In the genomic region with DNA sequence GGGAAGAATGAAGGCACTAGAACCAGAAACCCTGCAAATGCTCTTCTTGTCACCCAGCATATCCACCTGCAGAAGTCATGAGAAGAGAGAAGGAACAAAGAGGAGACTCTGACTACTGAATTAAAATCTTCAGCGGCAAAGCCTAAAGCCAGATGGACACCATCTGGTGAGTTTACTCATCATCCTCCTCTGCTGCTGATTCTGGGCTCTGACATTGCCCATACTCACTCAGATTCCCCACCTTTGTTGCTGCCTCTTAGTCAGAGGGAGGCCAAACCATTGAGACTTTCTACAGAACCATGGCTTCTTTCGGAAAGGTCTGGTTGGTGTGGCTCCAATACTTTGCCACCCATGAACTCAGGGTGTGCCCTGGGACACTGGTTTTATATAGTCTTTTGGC, we compare ENCODE assay signal across 23 cellular contexts.
DNase-seq lines count a peak whose midpoint lies in the region; ATAC-seq, FAIRE-seq and TF ChIP-seq lines count a peak whose summit lies in the region.
"Had no signal": no experiment of that assay in that cellular context is flagged by ENCODE, and none has a peak within 500 bp of the region (broad histone marks: within the 10 kb centered on the region; RNA-seq: fewer than 3 reads in every experiment).

No MANE protein-coding gene starts in this region.

- no peaks in the 10 kb centered on the region for H3F3A ChIP-seq in GM23248 (ENCODE audit: insufficient read depth)

- H3K79me2 ChIP-seq in GM23248 (ENCODE audit: insufficient read depth): no peaks in the 10 kb centered on the region

- no peak for ATAC-seq in Right ventricle myocardium inferior
- ATAC-seq: A549; CD8-positive, alpha-beta T cell had no signal

- H3K9ac ChIP-seq in BLaER1 (no peak overlapping the region; the same call in 1 of the 2 replicates), GM23248 (no peak overlapping the region), subcutaneous abdominal adipose tissue (ENCODE audit: low read length in 5 of 5) (no peak overlapping the region)

- H3K36me3 ChIP-seq in BLaER1 (peaks cover 20% of the 10 kb centered on the region; the same call in 1 of the 2 replicates), GM23248 (ENCODE audit: low read depth) (no peaks in the 10 kb centered on the region), bronchial epithelial cell (ENCODE audit: control insufficient read depth, insufficient read depth, low read length) (no peaks in the 10 kb centered on the region), subcutaneous abdominal adipose tissue (ENCODE audit: control insufficient read depth in 5 of 5, insufficient read depth in 5 of 5, low read length in 5 of 5) (no peaks in the 10 kb centered on the region)

- no peak overlapping the region for H2AFZ ChIP-seq in GM23248

- H3K4me2 ChIP-seq in BLaER1: peak overlapping the region; percentile 85
- no peak overlapping the region for H3K4me2 ChIP-seq in GM23248 (ENCODE audit: unreplicated experiment)
- H3K4me2 ChIP-seq: A549 had no signal

- H3K4me1 ChIP-seq in BLaER1 (peaks cover 72% of the 10 kb centered on the region), GM23248 (ENCODE audit: insufficient read depth) (0 out of 2 replicates have a peak, but pooled peaks cover 4% of the 10 kb centered on the region), subcutaneous abdominal adipose tissue (ENCODE audit: control insufficient read depth in 5 of 5, insufficient read depth in 5 of 5, low read length in 5 of 5) (peaks cover 0 to 35% (median 27%) of the 10 kb centered on the region in 5 donors)
- H3K4me1 ChIP-seq: A549 had no signal

- intact Hi-C loops in Right ventricle myocardium inferior (cut with DNase I): loop anchor here (10.0 kb wide), 1 partner anchor 419 kb away; no protein-coding TSS in a partner anchor

- FAIRE-seq in bronchial epithelial cell (lab: Jason Lieb, UNC): peak; percentile 80
- FAIRE-seq: A549, G401.6, GM19239, H1, RCC 7860 had no signal

- peak overlapping the region; percentile 83 for H3K27ac ChIP-seq in BLaER1
- no peak overlapping the region for H3K27ac ChIP-seq in GM23248
- peak overlapping the region; percentile 77 for H3K27ac ChIP-seq in subcutaneous abdominal adipose tissue (ENCODE audit: low read depth, low read length)
- H3K27ac ChIP-seq: A549 had no signal

- H3K9me3 ChIP-seq in BLaER1: no peaks in the 10 kb centered on the region
- H3K9me3 ChIP-seq in GM23248 (ENCODE audit: low read depth): no peaks in the 10 kb centered on the region
- H3K9me3 ChIP-seq in subcutaneous abdominal adipose tissue (ENCODE audit: control insufficient read depth in 5 of 5, low read length in 5 of 5): no peaks in the 10 kb centered on the region
- H3K9me3 ChIP-seq: A549 had no signal

- H3K27me3 ChIP-seq in BLaER1 (no peaks in the 10 kb centered on the region), GM23248 (replicated peaks; ENCODE audit: insufficient read depth) (no peaks in the 10 kb centered on the region), bronchial epithelial cell (ENCODE audit: control insufficient read depth, insufficient read depth, low read length) (no peaks in the 10 kb centered on the region), subcutaneous abdominal adipose tissue (ENCODE audit: control insufficient read depth in 5 of 5, insufficient read depth in 4 of 5, low read length in 5 of 5) (peaks cover 0 to 8% (median 3%) of the 10 kb centered on the region in 5 donors)

- 0 to 17% methylated on average over 2 of the region's 2 CpGs for WGBS in GM23248 (ENCODE audit: low coverage in 1 of 2, low lambda C conversion rate in 2 of 2, missing lambda C conversion rate in 2 of 2), 2 experiments

- H4K20me1 ChIP-seq in BLaER1 (no peaks in the 10 kb centered on the region), GM23248 (ENCODE audit: insufficient read depth) (no peaks in the 10 kb centered on the region)

- in situ Hi-C loops in GM23248 (cut with MboI): no loop called here

- TF ChIP-seq CTCF in bronchial epithelial cell (IDR thresholded peaks at IDR 0.05; ENCODE audit: insufficient read depth, low read length, severe bottlenecking): no peak

- DNase-seq in GM23248: peak; percentile 53
- DNase-seq in bronchial epithelial cell (ENCODE audit: low read depth): no peak
- no peak for DNase-seq in activated CD4-positive, CD25-positive, alpha-beta regulatory T cell (lab: John Stamatoyannopoulos, UW)
- no peak for DNase-seq in RPMI8226
- no peak for DNase-seq in stimulated activated CD4-positive, alpha-beta T cell treated with anti-CD3 and anti-CD28 coated beads, Interleukin-12 subunit alpha, Interleukin-12 subunit beta, amount 100 ng/mL, for 4 hours
- no peak for DNase-seq in Right ventricle myocardium inferior (ENCODE audit: missing footprints)
- DNase-seq: CD8-positive, alpha-beta T cell; DMS153; NCI-H1048; NCI-H1436; NCI-H187 treated with DMSO at 0.1 percent for 48 hours; NCI-H226; NCI-H510A treated with DMSO at 0.1 percent for 48 hours; NCI-H748 treated with DMSO at 0.1 percent for 48 hours; OCI-M1; SHP77 had no signal

- H3K9me2 ChIP-seq in GM23248 (ENCODE audit: insufficient read depth): no peaks in the 10 kb centered on the region

- H3K4me3 ChIP-seq in BLaER1: no peak overlapping the region
- no peak overlapping the region for H3K4me3 ChIP-seq in GM23248
- H3K4me3 ChIP-seq in bronchial epithelial cell (ENCODE audit: low read depth, low read length): no peak overlapping the region
- no peak overlapping the region for H3K4me3 ChIP-seq in subcutaneous abdominal adipose tissue (ENCODE audit: low read depth in 1 of 5, low read length in 5 of 5)
- H3K4me3 ChIP-seq: A549 had no signal
